In genomic region chr6:162211777-162212176, GRCh38 we compare ENCODE assay signal across 27 cellular contexts.
"Had no signal": no experiment of that assay in that cellular context is flagged by ENCODE, and none has a peak within 500 bp of the region (broad histone marks: within the 10 kb centered on the region; RNA-seq: fewer than 3 reads in every experiment).

No MANE protein-coding gene starts in this region.

- DNase-seq: MG63, MM.1S, MV-4-11, NCI-H1048, NCI-H1436, NCI-H1436 treated with DMSO at 0.1 percent for 48 hours, NCI-H1694, NCI-H1694 treated with DMSO at 0.1 percent for 48 hours, NCI-H187, NCI-H187 treated with DMSO at 0.1 percent for 48 hours, NCI-H1930, NCI-H2029, NCI-H2029 treated with DMSO at 0.1 percent for 48 hours, NCI-H2081 treated with DMSO at 0.1 percent for 48 hours, NCI-H2107, NCI-H2171, NCI-H2171 treated with DMSO at 0.1 percent for 48 hours, NCI-H2227 treated with DMSO at 0.1 percent for 48 hours, NCI-H226, NCI-H345, NCI-H446, NCI-H446 treated with DMSO at 0.1 percent for 48 hours, NCI-H510A, NCI-H510A treated with DMSO at 0.1 percent for 48 hours, NCI-H524, NCI-H524 treated with DMSO at 0.1 percent for 48 hours, NCI-H526 had no signal

- H3K4me3 ChIP-seq: MG63 had no signal

- H3K27me3 ChIP-seq: MG63 had no signal

- H3K36me3 ChIP-seq: MG63 had no signal

- H3K9me3 ChIP-seq: MG63 had no signal
